ENCODE assay signal across 7 cellular contexts in the genomic region with DNA sequence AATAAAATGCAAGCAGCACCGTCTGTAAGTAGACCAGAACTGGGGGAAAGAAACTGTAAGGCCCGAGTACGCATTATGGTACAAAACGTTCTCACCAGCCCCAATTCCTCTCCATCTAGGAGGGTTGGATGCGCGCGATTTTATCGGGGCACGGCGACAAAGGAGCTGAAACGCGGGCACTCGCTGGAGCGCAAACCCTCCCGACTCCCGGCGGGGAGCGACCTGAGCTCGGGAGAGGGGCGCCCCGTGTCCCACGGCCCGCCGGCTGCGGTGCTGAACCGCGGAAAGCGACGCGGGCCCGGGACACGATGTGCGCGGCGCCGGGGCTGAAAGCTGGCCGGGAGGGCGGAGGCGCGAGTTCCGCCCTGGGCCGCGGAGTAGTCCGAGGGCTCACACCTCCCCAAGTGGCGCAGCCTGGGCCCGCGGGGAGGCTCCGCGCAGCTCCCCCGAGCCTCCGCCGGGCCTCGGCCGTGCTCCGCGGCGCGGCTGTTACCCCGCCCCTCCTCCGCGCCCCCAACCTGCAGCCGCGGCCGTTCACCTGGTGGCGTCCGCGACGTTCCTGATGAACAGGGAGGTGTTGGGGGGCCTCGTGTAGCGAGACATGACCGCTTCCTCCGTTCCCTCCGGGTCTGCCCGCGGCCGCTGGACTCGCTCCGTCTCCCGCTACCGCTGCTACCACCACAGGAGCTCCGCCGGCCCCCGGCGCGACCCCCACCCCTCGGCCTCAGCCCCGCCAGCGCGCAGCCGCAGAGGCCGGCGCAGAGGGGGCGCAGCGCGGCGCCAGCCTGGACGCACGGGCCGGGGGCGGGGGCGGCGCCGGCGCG. TPM values are rescaled to one million over a fixed set of nuclear protein-coding genes. Genes with fewer than 3 reads are reported as not detected.
DNase-seq lines count a peak whose midpoint lies in the region; ATAC-seq and TF ChIP-seq lines count a peak whose summit lies in the region.

Gene SRSF12, minus strand, starts transcription at position 787 of the 824 bp plus-strand sequence. Its CDS starts 184 bp downstream, at position 603.

- H3K27me3 Mint-ChIP-seq in neural progenitor cell (ENCODE audit: insufficient read depth, low read depth), result peaks cover 9% of the 10 kb centered on the region

- H3K4me1 ChIP-seq in neural progenitor cell, result peaks cover 3% of the 10 kb centered on the region
- H3K4me1 ChIP-seq in transverse colon, result peaks cover 2 to 21% (median 5%) of the 10 kb centered on the region in 4 donors

- no peaks in the 10 kb centered on the region for H3K9me3 Mint-ChIP-seq in neural progenitor cell

- H3F3A ChIP-seq in neural progenitor cell (ENCODE audit: low read depth), result no peaks in the 10 kb centered on the region

- H3K36me3 ChIP-seq in neural progenitor cell (no peaks in the 10 kb centered on the region), transverse colon (no peaks in the 10 kb centered on the region)

- no peaks in the 10 kb centered on the region for H4K20me1 ChIP-seq in neural progenitor cell (ENCODE audit: low read depth)

- no peak for TF ChIP-seq POLR2A in transverse colon (IDR thresholded peaks at IDR 0.05)

- no peak within 1 kb of the TSS for H3K27ac ChIP-seq in neural progenitor cell
- peak within 1 kb of the TSS; percentile 25 to 50 (median 38) for H3K27ac ChIP-seq in transverse colon

- H3K4me2 ChIP-seq in neural progenitor cell, result peak within 1 kb of the TSS; percentile 85

- peak within 1 kb of the TSS; percentile 77 for H3K27ac Mint-ChIP-seq in neural progenitor cell

- H3K4me1 Mint-ChIP-seq in neural progenitor cell, result peaks cover 19% of the 10 kb centered on the region

- H3K79me2 ChIP-seq in neural progenitor cell (ENCODE audit: low read depth), result peaks cover 46% of the 10 kb centered on the region

- peak within 1 kb of the TSS; percentile 95 for H3K4me3 Mint-ChIP-seq in neural progenitor cell

- peak within 1 kb of the TSS; percentile 78 for H3K4me3 ChIP-seq in neural progenitor cell
- peak within 1 kb of the TSS; percentile 26 to 83 (median 53) for H3K4me3 ChIP-seq in transverse colon

- H3K36me3 Mint-ChIP-seq in neural progenitor cell, result peaks cover 3% of the 10 kb centered on the region

- H3K9me3 ChIP-seq in neural progenitor cell (ENCODE audit: low read depth) (no peaks in the 10 kb centered on the region), transverse colon (no peaks in the 10 kb centered on the region)

- peak within 1 kb of the TSS; percentile 50 for H3K9ac ChIP-seq in neural progenitor cell

- H3K27me3 ChIP-seq in neural progenitor cell (peaks cover 12% of the 10 kb centered on the region), transverse colon (peaks cover 8% of the 10 kb centered on the region)

- DNase-seq in GM13977 (ENCODE audit: low spot score) (peak; percentile 91), NCI-H460 (ENCODE audit: extremely low read depth, low read depth) (peak; percentile 3), fibroblast of peridontal ligament (ENCODE audit: extremely low read depth) (peak; percentile 11), neural progenitor cell (ENCODE audit: low spot score) (peak; percentile 85), transverse colon (peak; percentile 35)
- peak; percentile 51 to 65 for DNase-seq in activated T-cell treated with anti-CD3 and anti-CD28 coated beads, Interleukin-2, amount 50 U/mL, for 48 hours

- peak within 1 kb of the TSS; percentile 98 for H2AFZ ChIP-seq in neural progenitor cell (replicated peaks)

- ATAC-seq in HG02623 (IDR thresholded peaks at IDR 0.05; ENCODE audit: unreplicated experiment), result peak; percentile 84

- in situ Hi-C loops in GM13977 (cut with MboI; ENCODE audit: low pct_unique_long_range_greater_than_20kb, low sequenced_read_pairs, unreplicated experiment) (no loop called here), transverse colon (cut with MboI; ENCODE audit: low pct_ligation_motif_present in 1 of 4, low pct_unique_long_range_greater_than_20kb in 1 of 4, low sequenced_read_pairs in 3 of 4) (loop anchor here in 2 of 4 donors (25.0 kb wide), 2 partner anchors 120 to 245 kb away; partner anchors contain the start of gene UBE2J1 (in 1 of the 2))

- 0 to 2% methylated on average over 6 to 62 of the region's 105 CpGs for WGBS in transverse colon (ENCODE audit: low coverage in 1 of 2), 2 donors

- TF ChIP-seq CTCF in GM13977 (IDR thresholded peaks at IDR 0.05; ENCODE audit: extremely low read depth, insufficient read depth, missing control alignments) (no peak), neural progenitor cell (IDR thresholded peaks at IDR 0.05) (no peak), transverse colon (IDR thresholded peaks at IDR 0.05) (no peak)

- intact Hi-C loops in transverse colon (cut with DNase I; ENCODE audit: low total_unique reads), result loop anchor here (1.0 to 10.0 kb wide), 2 partner anchors 35 to 133 kb away; no protein-coding TSS in a partner anchor

- no peak for TF ChIP-seq EP300 in transverse colon (IDR thresholded peaks at IDR 0.05; ENCODE audit: low read depth)

RNA-seq across cellular contexts. Expression of gene SRSF12, which starts in this region (rescaled TPM):
- total RNA-seq in NCI-H460 (2014; rRNA removed; shearing (Covaris generic)), result 0.29 and 0.37 TPM in 2 replicates
- 0.02 and 0.04 TPM in 2 replicates for polyA plus RNA-seq in NCI-H460 (2014; cell fraction: nucleus; rRNA removed)
- total RNA-seq in neural progenitor cell (ENCODE audit: low replicate concordance), result 19.2 and 23.2 TPM in 2 replicates
- total RNA-seq in transverse colon, result not detected

Comparison
In these comparisons a context has a peak if more than half of its experiments do, and no peak if none do; other contexts are left out.
1. RNA of gene SRSF12 (total RNA-seq): 19.2 to 23.2 TPM in neural progenitor cell; 0.29 to 0.37 TPM in NCI-H460 and not detected in transverse colon; every median in the first group is over 10 times any median in the second.
2. Peak in DNase-seq in NCI-H460; RNA of the gene not detected or under 1 TPM.
3. Peak in DNase-seq, H3K4me3 ChIP-seq and H3K27ac ChIP-seq in transverse colon; RNA of the gene not detected or under 1 TPM.
4. DNase-seq: peak in every context shown above with its lines; median percentile 91 in GM13977; 85 in neural progenitor cell; 58 in activated T-cell treated with anti-CD3 and anti-CD28 coated beads, Interleukin-2, amount 50 U/mL, for 48 hours; 35 in transverse colon; 11 in fibroblast of peridontal ligament; 3 in NCI-H460.